ENCODE assay signal across 8 cellular contexts in genomic region chr12:48105321-48105866, GRCh38. TPM values are rescaled to one million over a fixed set of nuclear protein-coding genes. Genes with fewer than 3 reads are reported as not detected.
DNase-seq lines count a peak whose midpoint lies in the region; ATAC-seq, FAIRE-seq and TF ChIP-seq lines count a peak whose summit lies in the region.

No MANE protein-coding gene starts in this region.

- peak in 7 of 10 experiments; percentile 4 to 45 (median 24) for DNase-seq in CD4-positive, alpha-beta T cell
- DNase-seq in bronchial epithelial cell (ENCODE audit: low read depth) (peak; percentile 25), lower lobe of right lung (no peak), 8988T (no peak)
- DNase-seq in stimulated activated naive CD4-positive, alpha-beta T cell (lab: John Stamatoyannopoulos, UW): peak; percentile 16 to 65 (median 56)

- POLR2A ChIA-PET in CD4-positive, alpha-beta T cell (lab: Charles Lee): interaction anchor here (0.6 to 2.8 kb wide), 12 partner anchors 11 to 577 kb away, joined by 3 to 50 read pairs (median 4); partner anchors contain the start of genes ASB8, KANSL2 and PFKM

- H3K4me3 Mint-ChIP-seq in CD4-positive, alpha-beta T cell: peak overlapping the region; percentile 94

- H3K9me3 Mint-ChIP-seq in CD4-positive, alpha-beta T cell: no peaks in the 10 kb centered on the region

- no peaks in the 10 kb centered on the region for H3K27me3 Mint-ChIP-seq in CD4-positive, alpha-beta T cell

- CTCF ChIA-PET in CD4-positive, alpha-beta T cell (lab: Charles Lee): interaction anchor here (1.0 to 1.6 kb wide), 5 partner anchors 21 to 142 kb away, joined by 3 to 14 read pairs (median 6); partner anchors contain the start of genes ASB8, CCDC184 and TMEM106C

- H3K4me1 Mint-ChIP-seq in CD4-positive, alpha-beta T cell (ENCODE audit: low read depth): peaks cover 54% of the 10 kb centered on the region

- peaks cover 18% of the 10 kb centered on the region for H3K4me1 ChIP-seq in lower lobe of right lung

- no peak for FAIRE-seq in bronchial epithelial cell (lab: Jason Lieb, UNC)

- peak; percentile 25 for ATAC-seq in CD4-positive, alpha-beta T cell (ENCODE audit: poor library complexity)
- ATAC-seq in GM19467 (IDR thresholded peaks at IDR 0.05; ENCODE audit: unreplicated experiment) (peak; percentile 17), HG03571 (IDR thresholded peaks at IDR 0.05; ENCODE audit: unreplicated experiment) (peak; percentile 25), lower lobe of right lung (peak in 1 of 2 donors; percentile 20)

- peaks cover 13% of the 10 kb centered on the region for H3K36me3 Mint-ChIP-seq in CD4-positive, alpha-beta T cell (ENCODE audit: low read depth)

- TF ChIP-seq CTCF in CD4-positive, alpha-beta T cell (IDR thresholded peaks at IDR 0.05): no peak
- TF ChIP-seq CTCF in VCaP (conservative IDR thresholded peaks at IDR 0.05) (no peak), bronchial epithelial cell (IDR thresholded peaks at IDR 0.05; ENCODE audit: insufficient read depth, low read length, severe bottlenecking) (no peak), lower lobe of right lung (IDR thresholded peaks at IDR 0.05) (no peak)

- peak overlapping the region; percentile 89 for H3K27ac Mint-ChIP-seq in CD4-positive, alpha-beta T cell

- H3K9me3 ChIP-seq in CD4-positive, alpha-beta T cell (ENCODE audit: control insufficient read depth, low read length): no peaks in the 10 kb centered on the region
- no peaks in the 10 kb centered on the region for H3K9me3 ChIP-seq in lower lobe of right lung

- H3K27me3 ChIP-seq in CD4-positive, alpha-beta T cell (ENCODE audit: control insufficient read depth, insufficient read depth, low read length): no peaks in the 10 kb centered on the region
- H3K27me3 ChIP-seq in bronchial epithelial cell (ENCODE audit: control insufficient read depth, insufficient read depth, low read length) (no peaks in the 10 kb centered on the region), lower lobe of right lung (ENCODE audit: low read depth) (no peaks in the 10 kb centered on the region)

- H3K4me3 ChIP-seq in bronchial epithelial cell (ENCODE audit: low read depth, low read length): peak overlapping the region; percentile 44
- H3K4me3 ChIP-seq in lower lobe of right lung: peak overlapping the region; percentile 95

- no peaks in the 10 kb centered on the region for H3K36me3 ChIP-seq in bronchial epithelial cell (ENCODE audit: control insufficient read depth, insufficient read depth, low read length)
- no peaks in the 10 kb centered on the region for H3K36me3 ChIP-seq in lower lobe of right lung

- intact Hi-C loops in CD4-positive, alpha-beta T cell (cut with DNase I, micrococcal nuclease): loop anchor here in 1 of 2 experiments (5.0 kb wide), 2 partner anchors 92 to 247 kb away; partner anchors contain the start of gene ZNF641
- intact Hi-C loops in lower lobe of right lung (cut with DNase I): no loop called here

- peak overlapping the region; percentile 96 for H3K27ac ChIP-seq in CD4-positive, alpha-beta T cell (ENCODE audit: low read depth, low read length)
- H3K27ac ChIP-seq in VCaP (peak overlapping the region; percentile 96), lower lobe of right lung (peak overlapping the region; percentile 94)

RNA-seq across cellular contexts. Expression of gene SENP1, which starts 0.5 kb away (rescaled TPM):
- 10 to 100 TPM; 20.3 to 25.7 TPM for total RNA-seq in CD4-positive, alpha-beta T cell
- total RNA-seq in bronchial epithelial cell (10.2 and 10.8 TPM in 2 replicates), lower lobe of right lung (17.2 TPM)

RNA-seq across cellular contexts. Expression of gene PFKM, which starts 13.8 kb away (rescaled TPM):
- total RNA-seq in CD4-positive, alpha-beta T cell: 1 to 10 TPM; 9.3 to 9.4 TPM
- total RNA-seq in bronchial epithelial cell (23.7 and 45.8 TPM in 2 replicates), lower lobe of right lung (39.1 TPM)

RNA-seq across cellular contexts. Expression of gene ASB8, which starts 51.9 kb away (rescaled TPM):
- 10 to 100 TPM; 50.9 TPM for total RNA-seq in CD4-positive, alpha-beta T cell
- 9.5 and 17.3 TPM in 2 replicates for total RNA-seq in bronchial epithelial cell
- total RNA-seq in lower lobe of right lung: 40.9 TPM

Comparison
In these comparisons a context has a peak if more than half of its experiments do, and no peak if none do; other contexts are left out.
1. DNase-seq: peak in CD4-positive, alpha-beta T cell (7 of 10), bronchial epithelial cell (single experiment) and stimulated activated naive CD4-positive, alpha-beta T cell (6 of 6); none in lower lobe of right lung (single experiment) and 8988T (single experiment).
2. Peak in every context shown above with its lines, with median percentiles within 50 percentile points of each other: H3K27ac ChIP-seq.